In the genomic region with DNA sequence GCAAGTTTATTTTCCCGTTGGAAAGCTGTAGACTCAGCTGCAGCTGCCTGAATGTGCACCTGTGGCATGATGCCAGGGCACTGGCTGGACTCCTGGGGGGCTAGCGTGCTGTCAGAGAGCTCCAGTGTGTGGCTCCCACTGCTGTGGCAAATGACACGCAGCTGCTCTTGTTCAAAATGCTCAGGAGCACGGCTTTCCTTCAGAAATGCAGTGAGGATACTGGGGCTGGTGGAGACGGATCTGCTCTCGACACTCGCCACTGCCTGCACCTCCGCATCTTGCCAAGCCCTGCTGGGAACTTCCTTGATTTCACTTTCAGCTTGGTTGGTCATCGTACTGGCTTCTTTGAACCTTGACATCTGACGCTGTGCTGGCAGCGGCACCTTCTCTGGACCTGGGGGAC, we compare ENCODE assay signal across 1 cellular context.
TF ChIP-seq lines count a peak whose summit lies in the region.

No MANE protein-coding gene starts in this region.

TF ChIP-seq in HepG2, 621 proteins besides CTCF, POLR2A, EP300 and RAD21 (continued from another document):
- TF ChIP-seq, protein P1, sequence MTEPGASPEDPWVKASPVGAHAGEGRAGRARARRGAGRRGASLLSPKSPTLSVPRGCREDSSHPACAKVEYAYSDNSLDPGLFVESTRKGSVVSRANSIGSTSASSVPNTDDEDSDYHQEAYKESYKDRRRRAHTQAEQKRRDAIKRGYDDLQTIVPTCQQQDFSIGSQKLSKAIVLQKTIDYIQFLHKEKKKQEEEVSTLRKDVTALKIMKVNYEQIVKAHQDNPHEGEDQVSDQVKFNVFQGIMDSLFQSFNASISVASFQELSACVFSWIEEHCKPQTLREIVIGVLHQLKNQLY (CRISPR knock-in tag; IDR thresholded peaks at IDR 0.05), result no peak
